ENCODE assay signal across 1 cellular context in genomic region chr9:16445141-16445920, GRCh38.
TF ChIP-seq lines count a peak whose summit lies in the region.

No MANE protein-coding gene starts in this region.

TF ChIP-seq in HepG2, 621 proteins besides CTCF, POLR2A, EP300 and RAD21 (continued from another document):
- TF ChIP-seq TRIM22 (IDR thresholded peaks at IDR 0.05), result no peak
- TF ChIP-seq ZNF335 (CRISPR knock-in tag; IDR thresholded peaks at IDR 0.05), result no peak
- TF ChIP-seq ZNF136 (CRISPR knock-in tag; IDR thresholded peaks at IDR 0.05; ENCODE audit: low read depth), result no peak
- TF ChIP-seq KDM5A (IDR thresholded peaks at IDR 0.05; ENCODE audit: borderline replicate concordance, low read length), result no peak
- no peak for TF ChIP-seq IRF9 (CRISPR knock-in tag; IDR thresholded peaks at IDR 0.05; ENCODE audit: borderline replicate concordance)
- no peak for TF ChIP-seq CENPBD1 (CRISPR knock-in tag; IDR thresholded peaks at IDR 0.05; ENCODE audit: borderline replicate concordance, low read depth)
- TF ChIP-seq CREB1 (IDR thresholded peaks at IDR 0.05), result no peak
- no peak for TF ChIP-seq CREB1 (CRISPR knock-in tag; IDR thresholded peaks at IDR 0.05)
